ENCODE assay signal across 11 cellular contexts in genomic region chrX:118353081-118353850, GRCh38. TPM values are rescaled to one million over a fixed set of nuclear protein-coding genes. Genes with fewer than 3 reads are reported as not detected.
A peak's percentile ranks its signal among the peaks of the same experiment; 100 is the strongest.
DNase-seq lines count a peak whose midpoint lies in the region; ATAC-seq and TF ChIP-seq lines count a peak whose summit lies in the region.
"Had no signal": no experiment of that assay in that cellular context is flagged by ENCODE, and none has a peak within 500 bp of the region (broad histone marks: within the 10 kb centered on the region; RNA-seq: fewer than 3 reads in every experiment).

No MANE protein-coding gene starts in this region.

- H3K9me3 ChIP-seq in gastrocnemius medialis: no peaks in the 10 kb centered on the region
- no peaks in the 10 kb centered on the region for H3K9me3 ChIP-seq in Caco-2
- H3K9me3 ChIP-seq: neutrophil, Peyer's patch had no signal

- intact Hi-C loops in gastrocnemius medialis (cut with DNase I; ENCODE audit: low total_unique reads) (no loop called here), posterior vena cava (cut with DNase I) (no loop called here), Caco-2 (cut with micrococcal nuclease; ENCODE audit: unreplicated experiment) (no loop called here)

- TF ChIP-seq CTCF in GM12865 (IDR thresholded peaks at IDR 0.05; ENCODE audit: insufficient read depth, low read depth, low read length, missing control alignments): no peak
- no peak for TF ChIP-seq CTCF in gastrocnemius medialis (IDR thresholded peaks at IDR 0.05 in 4 of 5, conservative IDR thresholded peaks at IDR 0.05 in 1 of 5)
- no peak for TF ChIP-seq CTCF in Caco-2 (IDR thresholded peaks at IDR 0.05; ENCODE audit: insufficient read depth in 1 of 2, low read depth in 1 of 2, low read length in 1 of 2, severe bottlenecking in 1 of 2, unreplicated experiment in 1 of 2)

- POLR2A ChIA-PET in Caco-2 (lab: Charles Lee): no interaction called here

- no peak overlapping the region for H3K27ac ChIP-seq in gastrocnemius medialis
- H3K27ac ChIP-seq: neutrophil, Peyer's patch had no signal

- no peaks in the 10 kb centered on the region for H3K9me3 Mint-ChIP-seq in Caco-2 (ENCODE audit: unreplicated experiment)

- no peaks in the 10 kb centered on the region for H3K27me3 ChIP-seq in gastrocnemius medialis
- H3K27me3 ChIP-seq in Caco-2 (replicated peaks; ENCODE audit: control insufficient read depth, insufficient read depth, low read length): no peaks in the 10 kb centered on the region
- H3K27me3 ChIP-seq: neutrophil, Peyer's patch had no signal

- in situ Hi-C loops in gastrocnemius medialis (cut with MboI; ENCODE audit: low sequenced_read_pairs in 4 of 4): no loop called here

- H3K36me3 Mint-ChIP-seq in Caco-2 (ENCODE audit: insufficient read depth, unreplicated experiment): no peaks in the 10 kb centered on the region

- H3K4me1 ChIP-seq in gastrocnemius medialis: peaks cover 10 to 36% of the 10 kb centered on the region in 2 donors
- H3K4me1 ChIP-seq in Caco-2: peaks cover 11% of the 10 kb centered on the region; the same call in 1 of the 2 replicates
- H3K4me1 ChIP-seq: Peyer's patch had no signal

- H3K27ac Mint-ChIP-seq in Caco-2 (ENCODE audit: unreplicated experiment): no peak overlapping the region

- H3K36me3 ChIP-seq in gastrocnemius medialis (no peaks in the 10 kb centered on the region), Caco-2 (ENCODE audit: control insufficient read depth, insufficient read depth, low read length) (no peaks in the 10 kb centered on the region)
- H3K36me3 ChIP-seq: neutrophil, Peyer's patch had no signal

- H3K4me3 ChIP-seq in GM12865 (ENCODE audit: low read depth, low read length): no peak overlapping the region
- H3K4me3 ChIP-seq in gastrocnemius medialis: no peak overlapping the region
- H3K4me3 ChIP-seq in Caco-2 (ENCODE audit: low read depth, low read length): no peak overlapping the region
- H3K4me3 ChIP-seq: Peyer's patch had no signal

- CTCF ChIA-PET in Caco-2 (lab: Charles Lee): no interaction called here

- TF ChIP-seq POLR2A in erythroblast (IDR thresholded peaks at IDR 0.05; ENCODE audit: low read length): no peak
- no peak for TF ChIP-seq POLR2A in gastrocnemius medialis (IDR thresholded peaks at IDR 0.05)

- peak; percentile 42 for ATAC-seq in GM21447 (IDR thresholded peaks at IDR 0.05; ENCODE audit: unreplicated experiment)
- ATAC-seq in HG03432 (IDR thresholded peaks at IDR 0.05; ENCODE audit: unreplicated experiment): peak; percentile 66
- no peak for ATAC-seq in gastrocnemius medialis

- no peak overlapping the region for H3K4me3 Mint-ChIP-seq in Caco-2 (ENCODE audit: unreplicated experiment)

- H3K27me3 Mint-ChIP-seq in Caco-2 (ENCODE audit: insufficient read depth, unreplicated experiment): no peaks in the 10 kb centered on the region

- H3K4me1 Mint-ChIP-seq in Caco-2 (ENCODE audit: low read depth, unreplicated experiment): peaks cover 7% of the 10 kb centered on the region

- no TSS peak for BruUV-seq in Caco-2 (replicated peaks; lab: Mats Ljungman, UMichigan)

- peak; percentile 46 for DNase-seq in GM12865 (ENCODE audit: low read depth)
- peak; percentile 15 to 72 for DNase-seq in erythroblast (lab: John Stamatoyannopoulos, UW)
- DNase-seq in gastrocnemius medialis: no peak
- DNase-seq in posterior vena cava (ENCODE audit: low spot score): no peak
- no peak for DNase-seq in NCI-H2081 treated with DMSO at 0.1 percent for 48 hours (lab: John Stamatoyannopoulos, UW)
- no peak for DNase-seq in Caco-2
- DNase-seq: KBM-7, Peyer's patch had no signal

RNA-seq across cellular contexts. Expression of gene WDR44, which starts 7.4 kb away (rescaled TPM):
- total RNA-seq in gastrocnemius medialis (10 to 100 TPM; 12.6 to 16.3 (median 14.1) TPM), posterior vena cava (10 to 100 TPM; 16.6 to 19.1 TPM), Caco-2 (2022) (9.9 and 11.5 TPM in 2 replicates)

Comparison
In these comparisons a context has a peak if more than half of its experiments do, and no peak if none do; other contexts are left out.
1. DNase-seq: peak in GM12865 (single experiment) and erythroblast (2 of 2); none in gastrocnemius medialis (0 of 2), posterior vena cava (single experiment), NCI-H2081 treated with DMSO at 0.1 percent for 48 hours (single experiment) and Caco-2 (0 of 2).
2. ATAC-seq: peak in GM21447 (single experiment) and HG03432 (single experiment); none in gastrocnemius medialis (0 of 2).